Comparison of ENCODE assay signal across 8 cellular contexts in the genomic region with DNA sequence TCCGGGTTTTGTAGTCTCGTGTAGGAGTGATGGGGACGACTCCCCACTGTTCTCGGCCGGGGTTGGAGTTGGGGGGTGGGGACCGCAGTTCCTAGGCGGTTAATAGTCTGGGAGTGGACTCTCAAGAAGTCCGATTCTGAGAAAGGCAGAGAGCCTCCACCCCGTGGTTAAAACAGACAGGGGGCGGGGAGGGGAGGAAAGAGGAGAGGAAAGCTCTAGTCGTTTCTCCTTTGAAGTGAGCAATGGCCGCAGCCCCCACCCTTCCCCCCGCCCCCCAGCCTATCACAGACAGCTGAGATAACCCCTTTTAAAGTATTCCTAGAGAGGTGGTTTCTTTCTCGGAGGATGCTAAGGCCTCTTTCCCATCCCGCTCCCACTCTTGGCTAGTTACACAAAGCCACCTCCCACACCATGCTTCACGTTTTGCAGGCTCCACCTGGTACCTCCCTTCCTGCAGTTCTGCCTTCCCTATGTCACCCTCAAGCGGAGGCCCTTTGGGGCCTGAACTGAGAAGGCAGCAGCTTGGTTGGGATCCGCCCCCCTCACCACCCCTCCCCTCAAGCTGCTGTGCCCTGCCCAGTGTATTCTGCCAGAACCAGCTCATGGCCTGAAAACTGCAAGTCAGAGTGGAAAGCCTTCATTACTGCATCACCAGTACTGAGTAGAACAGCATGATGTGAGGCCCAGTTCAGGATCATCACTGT. TPM values are rescaled to one million over a fixed set of nuclear protein-coding genes. Genes with fewer than 3 reads are reported as not detected.
DNase-seq lines count a peak whose midpoint lies in the region; ATAC-seq and TF ChIP-seq lines count a peak whose summit lies in the region.

No MANE protein-coding gene starts in this region.

- peak overlapping the region; percentile 91 for H3K4me3 Mint-ChIP-seq in natural killer cell

- H3K27me3 ChIP-seq in thymus (ENCODE audit: control insufficient read depth, insufficient read depth) = no peaks in the 10 kb centered on the region

- H3K9me3 ChIP-seq in ES-I3 (ENCODE audit: control insufficient read depth, insufficient read depth, low read length) (no peaks in the 10 kb centered on the region), thymus (ENCODE audit: control insufficient read depth) (peaks cover 1% of the 10 kb centered on the region)

- TF ChIP-seq CTCF in natural killer cell (IDR thresholded peaks at IDR 0.05) = no peak

- TF ChIP-seq POLR2A in erythroblast (IDR thresholded peaks at IDR 0.05; ENCODE audit: low read length) = peak; percentile 29

- H3K4me1 ChIP-seq in ES-I3 (ENCODE audit: insufficient read depth, low read length) = peaks cover 12% of the 10 kb centered on the region
- H3K4me1 ChIP-seq in thymus (ENCODE audit: control insufficient read depth, insufficient read depth, low read length) = peaks cover 19% of the 10 kb centered on the region

- H3K9ac ChIP-seq in ES-I3 (ENCODE audit: low read depth, low read length) = peak overlapping the region; percentile 82

- no peaks in the 10 kb centered on the region for H3K36me3 Mint-ChIP-seq in natural killer cell

- peaks cover 8 to 43% of the 10 kb centered on the region in 2 donors for H3K4me1 Mint-ChIP-seq in natural killer cell

- no peaks in the 10 kb centered on the region for H3K27me3 Mint-ChIP-seq in natural killer cell (ENCODE audit: low read depth in 2 of 2)

- peak overlapping the region; percentile 81 for H3K4me3 ChIP-seq in thymus (ENCODE audit: low read length)

- peak; percentile 100 for DNase-seq in NCI-H2171 (lab: John Stamatoyannopoulos, UW)
- peak; percentile 81 for DNase-seq in activated CD8-positive, alpha-beta memory T cell treated with anti-CD3 and anti-CD28 coated beads, Interleukin-2, amount 50 U/mL, for 48 hours
- DNase-seq in erythroblast (lab: John Stamatoyannopoulos, UW) = peak; percentile 95 to 96
- no peak for DNase-seq in natural killer cell

- ATAC-seq in natural killer cell (no peak), GM21515 (IDR thresholded peaks at IDR 0.05; ENCODE audit: unreplicated experiment) (no peak), GM19397 (IDR thresholded peaks at IDR 0.05; ENCODE audit: unreplicated experiment) (no peak)

- 4% methylated on average over 18 of the region's 18 CpGs for WGBS in thymus

- intact Hi-C loops in natural killer cell (cut with micrococcal nuclease) = loop anchor here (1.0 kb wide), 8 partner anchors 16 to 190 kb away; a partner anchor contains a TSS

- no peaks in the 10 kb centered on the region for H3K9me3 Mint-ChIP-seq in natural killer cell

- H3K36me3 ChIP-seq in ES-I3 (ENCODE audit: insufficient read depth, low read length) (peaks cover 6% of the 10 kb centered on the region), thymus (ENCODE audit: control insufficient read depth, insufficient read depth) (peaks cover 37% of the 10 kb centered on the region)

- H3K27ac Mint-ChIP-seq in natural killer cell = peak overlapping the region; percentile 95 to 99

- H3K27ac ChIP-seq in thymus (ENCODE audit: low read depth) = peak overlapping the region; percentile 85

RNA-seq across cellular contexts. Expression of a gene that starts 0.9 kb away (rescaled TPM):
- total RNA-seq in natural killer cell = 10 to 100 TPM; 48.3 to 67.2 (median 57.2) TPM
- 32.2 TPM for polyA plus RNA-seq in thymus

RNA-seq across cellular contexts. Expression of a gene that starts 1.7 kb away (rescaled TPM):
- 1 to 10 TPM; 1.4 to 3.3 (median 1.4) TPM for total RNA-seq in natural killer cell
- polyA plus RNA-seq in thymus = 5.9 TPM

RNA-seq across cellular contexts. Expression of a gene that starts 12.1 kb away (rescaled TPM):
- not detected for total RNA-seq in natural killer cell
- polyA plus RNA-seq in thymus = 1.3 TPM

RNA-seq across cellular contexts. Expression of a gene that starts 14.5 kb away (rescaled TPM):
- 100 to 1,000 TPM; 167 to 196 (median 189) TPM for total RNA-seq in natural killer cell
- polyA plus RNA-seq in thymus = 282 TPM

RNA-seq across cellular contexts. Expression of a gene that starts 20.3 kb away (rescaled TPM):
- total RNA-seq in natural killer cell = 10 to 100 TPM in 1 of 3 donors, 1 to 10 TPM in 2; 8.1 to 19.1 (median 8.4) TPM
- polyA plus RNA-seq in thymus = 14.9 TPM
